Comparison of ENCODE assay signal across 17 cellular contexts in genomic region chr19:15399234-15399515, GRCh38. TPM values are rescaled to one million over a fixed set of nuclear protein-coding genes. Genes with fewer than 3 reads are reported as not detected.
DNase-seq lines count a peak whose midpoint lies in the region; ATAC-seq and TF ChIP-seq lines count a peak whose summit lies in the region.
"Had no signal": no experiment of that assay in that cellular context is flagged by ENCODE, and none has a peak within 500 bp of the region (broad histone marks: within the 10 kb centered on the region; RNA-seq: fewer than 3 reads in every experiment).

No MANE protein-coding gene starts in this region.

- TF ChIP-seq POLR2A in testis (IDR thresholded peaks at IDR 0.05) = no peak

- H2BK15ac ChIP-seq in neuronal stem cell (ENCODE audit: low read length) = no peak overlapping the region

- H4K8ac ChIP-seq in neuronal stem cell (ENCODE audit: low read depth, low read length) = peak overlapping the region; percentile 32

- H3K9ac ChIP-seq in BLaER1 (peak overlapping the region; percentile 72), neuronal stem cell (ENCODE audit: low read depth, low read length, poor library complexity) (no peak overlapping the region), skeletal muscle tissue (ENCODE audit: low read depth in 1 of 3, low read length in 3 of 3) (no peak overlapping the region)

- peak overlapping the region; percentile 49 for H3K4me3 ChIP-seq in BLaER1
- no peak overlapping the region for H3K4me3 ChIP-seq in neuronal stem cell (ENCODE audit: low read length in 2 of 2)
- H3K4me3 ChIP-seq in skeletal muscle tissue (ENCODE audit: low read length in 3 of 3) = no peak overlapping the region
- H3K4me3 ChIP-seq in testis = no peak overlapping the region
- H3K4me3 ChIP-seq: GM23338 had no signal

- H3K27ac ChIP-seq in BLaER1 = peak overlapping the region; percentile 77
- no peak overlapping the region for H3K27ac ChIP-seq in neuronal stem cell (replicated peaks; ENCODE audit: low read length)
- H3K27ac ChIP-seq in skeletal muscle tissue (ENCODE audit: low read depth, low read length) = peak overlapping the region; percentile 68
- no peak overlapping the region for H3K27ac ChIP-seq in testis
- H3K27ac ChIP-seq: 22Rv1 had no signal

- H4K91ac ChIP-seq in neuronal stem cell (ENCODE audit: low read depth, low read length, poor library complexity) = no peak overlapping the region

- H3K4me2 ChIP-seq in BLaER1 (peak overlapping the region; percentile 90), neuronal stem cell (ENCODE audit: insufficient read depth, low read length, poor library complexity, severe bottlenecking) (no peak overlapping the region)
- H3K4me2 ChIP-seq: GM23338 had no signal

- H3K18ac ChIP-seq in neuronal stem cell (ENCODE audit: low read length) = no peak overlapping the region

- H3K23ac ChIP-seq in neuronal stem cell (ENCODE audit: low read depth, low read length, poor library complexity) = no peak overlapping the region

- no peak overlapping the region for H2AFZ ChIP-seq in neuronal stem cell (ENCODE audit: low read length)
- H2AFZ ChIP-seq: GM23338 had no signal

- no peak overlapping the region for H3K4ac ChIP-seq in neuronal stem cell (ENCODE audit: low read length)

- H3K36me3 ChIP-seq in BLaER1 (peaks cover 97% of the 10 kb centered on the region), neuronal stem cell (replicated peaks in 1 of 2; ENCODE audit: control insufficient read depth in 2 of 2, insufficient read depth in 2 of 2, low read length in 2 of 2) (peaks cover 68 to 94% of the 10 kb centered on the region in 2 donors), skeletal muscle tissue (ENCODE audit: control insufficient read depth in 3 of 3, insufficient read depth in 3 of 3, low read length in 3 of 3) (peaks cover 74 to 81% (median 76%) of the 10 kb centered on the region in 3 donors), testis (ENCODE audit: low read depth, missing control alignments) (no peaks in the 10 kb centered on the region)

- no peak overlapping the region for H2AK5ac ChIP-seq in neuronal stem cell (ENCODE audit: low read depth, low read length)

- H2BK5ac ChIP-seq in neuronal stem cell (ENCODE audit: low read length) = peak overlapping the region; percentile 7

- ATAC-seq in GM21381 (IDR thresholded peaks at IDR 0.05; ENCODE audit: unreplicated experiment) = no peak
- ATAC-seq: GM23338, HCT116 had no signal

- WGBS in neuronal stem cell (ENCODE audit: extremely low coverage in 2 of 2, insufficient read length in 2 of 2, insufficient replicate concordance in 1 of 2), 2 donors = no CpG with 5 or more reads among the region's 8 CpGs
- WGBS in testis, 2 donors = 98% methylated on average over 8 of the region's 8 CpGs; no CpG with 5 or more reads in 1 of the 2 donors

- H2BK120ac ChIP-seq in neuronal stem cell (ENCODE audit: low read depth, low read length) = no peak overlapping the region

- H3K14ac ChIP-seq in neuronal stem cell (ENCODE audit: low read length) = no peak overlapping the region

- peak; percentile 20 for DNase-seq in GM10266 (ENCODE audit: extremely low spot score)
- no peak for DNase-seq in neuronal stem cell (ENCODE audit: low spot score)
- no peak for DNase-seq in testis
- no peak for DNase-seq in superior temporal gyrus (ENCODE audit: extremely low spot score)
- DNase-seq: C1 segment of cervical spinal cord; CD4-positive, CD25-positive, alpha-beta regulatory T cell; CD8-positive, alpha-beta memory T cell; COR-L47; H7; HFFc6; KBM-7 had no signal

- H4K20me1 ChIP-seq in BLaER1 = peaks cover 88% of the 10 kb centered on the region

- intact Hi-C loops in testis (cut with DNase I; ENCODE audit: low total_unique reads) = no loop called here

- H3K4me1 ChIP-seq in BLaER1 (peaks cover 95% of the 10 kb centered on the region), neuronal stem cell (ENCODE audit: control insufficient read depth in 2 of 2, insufficient read depth in 1 of 2, low read depth in 1 of 2, low read length in 2 of 2) (no peaks in the 10 kb centered on the region), skeletal muscle tissue (ENCODE audit: control insufficient read depth in 3 of 3, insufficient read depth in 3 of 3, low read length in 3 of 3) (peaks cover 44 to 70% (median 48%) of the 10 kb centered on the region in 3 donors), testis (peaks cover 33% of the 10 kb centered on the region)

- H3K79me1 ChIP-seq in neuronal stem cell (ENCODE audit: low read depth, low read length) = peaks cover 34% of the 10 kb centered on the region

- H3K27me3 ChIP-seq in BLaER1 (no peaks in the 10 kb centered on the region), neuronal stem cell (ENCODE audit: control insufficient read depth in 3 of 3, insufficient read depth in 3 of 3, low read depth in 1 of 3, low read length in 3 of 3) (no peaks in the 10 kb centered on the region), skeletal muscle tissue (ENCODE audit: control insufficient read depth in 3 of 3, insufficient read depth in 3 of 3, low read length in 3 of 3) (no peaks in the 10 kb centered on the region), testis (no peaks in the 10 kb centered on the region)

- no peak overlapping the region for H2BK12ac ChIP-seq in neuronal stem cell (ENCODE audit: low read length)

- TF ChIP-seq CTCF in GM10266 (IDR thresholded peaks at IDR 0.05; ENCODE audit: control insufficient read depth, insufficient read depth, low read depth, missing control alignments) (no peak), testis (IDR thresholded peaks at IDR 0.05) (no peak)

- no peaks in the 10 kb centered on the region for H3K9me3 ChIP-seq in BLaER1
- H3K9me3 ChIP-seq in neuronal stem cell (replicated peaks in 1 of 2; ENCODE audit: control insufficient read depth in 2 of 2, insufficient read depth in 1 of 2, low read depth in 1 of 2, low read length in 2 of 2) = no peaks in the 10 kb centered on the region
- no peaks in the 10 kb centered on the region for H3K9me3 ChIP-seq in skeletal muscle tissue (ENCODE audit: control insufficient read depth in 3 of 3, low read length in 3 of 3)
- no peaks in the 10 kb centered on the region for H3K9me3 ChIP-seq in testis

RNA-seq across cellular contexts. Expression of gene AKAP8, which starts 19.6 kb away (rescaled TPM):
- 15.0 TPM for polyA plus RNA-seq in neuronal stem cell (2013, experiment 1 of 2)
- 15.2 TPM for polyA plus RNA-seq in neuronal stem cell (2013, experiment 2 of 2)
- total RNA-seq in skeletal muscle tissue (13.6 TPM), testis (10 to 100 TPM; 44.0 to 46.3 TPM)
- polyA plus RNA-seq in testis (ENCODE audit: insufficient read depth, low read depth, low replicate concordance) = 20.1 TPM

RNA-seq across cellular contexts. Expression of gene AKAP8L, which starts 19.6 kb away (rescaled TPM):
- polyA plus RNA-seq in neuronal stem cell (2013, experiment 1 of 2) = 180 TPM
- polyA plus RNA-seq in neuronal stem cell (2013, experiment 2 of 2) = 175 TPM
- total RNA-seq in skeletal muscle tissue (39.1 TPM), testis (100 to 1,000 TPM; 334 to 399 TPM)
- 131 TPM for polyA plus RNA-seq in testis (ENCODE audit: insufficient read depth, low read depth, low replicate concordance)

RNA-seq across cellular contexts. Expression of gene WIZ, which starts 50.6 kb away (rescaled TPM):
- polyA plus RNA-seq in neuronal stem cell (2013, experiment 1 of 2) = 35.1 TPM
- polyA plus RNA-seq in neuronal stem cell (2013, experiment 2 of 2) = 35.0 TPM
- total RNA-seq in skeletal muscle tissue (3.7 TPM), testis (100 to 1,000 TPM; 109 to 118 TPM)
- 66.2 TPM for polyA plus RNA-seq in testis (ENCODE audit: insufficient read depth, low read depth, low replicate concordance)

Comparison
In these comparisons a context has a peak if more than half of its experiments do, and no peak if none do; other contexts are left out.
1. H3K27ac ChIP-seq: peak in BLaER1 (single experiment) and skeletal muscle tissue (single experiment); none in neuronal stem cell (single experiment) and testis (0 of 2).
2. RNA of gene WIZ, which starts 50.6 kb away (total RNA-seq): 109 to 118 TPM in testis; 3.7 TPM in skeletal muscle tissue (single experiment); every median in the first group is over 10 times any median in the second.